ENCODE assay signal across 23 cellular contexts in the genomic region with DNA sequence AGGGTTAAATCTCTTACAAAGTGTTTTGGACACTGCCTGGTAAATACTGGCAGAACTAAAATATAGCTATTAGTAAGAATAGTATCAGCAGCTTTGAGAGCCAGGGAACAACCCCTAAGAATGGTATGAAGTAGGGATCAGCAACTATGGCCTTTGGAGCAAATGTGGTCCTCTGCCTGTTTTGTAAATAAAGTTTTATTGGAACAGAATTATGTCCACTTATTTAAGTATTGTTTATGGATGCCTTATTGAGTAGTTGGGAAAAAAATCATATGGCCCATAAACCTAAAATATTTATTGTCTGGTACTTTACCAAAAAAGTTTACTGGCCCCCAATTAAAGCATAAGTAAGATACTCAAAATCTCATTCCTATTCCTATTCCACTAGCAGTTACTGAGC.
"Had no signal": no experiment of that assay in that cellular context is flagged by ENCODE, and none has a peak within 500 bp of the region (broad histone marks: within the 10 kb centered on the region; RNA-seq: fewer than 3 reads in every experiment).

No MANE protein-coding gene starts in this region.

- H3K27me3 ChIP-seq: dorsolateral prefrontal cortex, esophagus squamous epithelium, gastrocnemius medialis, heart right ventricle, left lung had no signal

- H3K4me3 ChIP-seq: coronary artery, dorsolateral prefrontal cortex, esophagus squamous epithelium, gastrocnemius medialis, heart right ventricle, left lung, lower lobe of right lung had no signal

- DNase-seq: dermis blood vessel endothelial cell; dorsolateral prefrontal cortex; effector CD4-positive, alpha-beta T cell; effector memory CD4-positive, alpha-beta T cell; esophagus squamous epithelium; foreskin fibroblast; foreskin melanocyte; gastrocnemius medialis; glutamatergic neuron; head of caudate nucleus; heart right ventricle; hippocampal formation; left cardiac atrium; left lung; left ventricle myocardium superior; lower lobe of right lung; mesendoderm; midbrain had no signal

- H3K4me1 ChIP-seq: esophagus squamous epithelium, left lung had no signal

- FAIRE-seq: colon, endothelial cell of umbilical vein, islet of Langerhans, keratinocyte had no signal

- H3K36me3 ChIP-seq: esophagus squamous epithelium, gastrocnemius medialis, heart right ventricle, left lung, lower lobe of right lung had no signal

- H3K9me3 ChIP-seq: esophagus squamous epithelium, gastrocnemius medialis, heart right ventricle, left lung, lower lobe of right lung had no signal

- H3K27ac ChIP-seq: coronary artery, dorsolateral prefrontal cortex, esophagus squamous epithelium, gastrocnemius medialis, heart right ventricle, left lung, lower lobe of right lung had no signal

- ATAC-seq: gastrocnemius medialis, heart right ventricle, left cardiac atrium, left lung, left ventricle myocardium superior, lower lobe of right lung had no signal
